8 cellular contexts compared by ENCODE assay signal in the genomic region with DNA sequence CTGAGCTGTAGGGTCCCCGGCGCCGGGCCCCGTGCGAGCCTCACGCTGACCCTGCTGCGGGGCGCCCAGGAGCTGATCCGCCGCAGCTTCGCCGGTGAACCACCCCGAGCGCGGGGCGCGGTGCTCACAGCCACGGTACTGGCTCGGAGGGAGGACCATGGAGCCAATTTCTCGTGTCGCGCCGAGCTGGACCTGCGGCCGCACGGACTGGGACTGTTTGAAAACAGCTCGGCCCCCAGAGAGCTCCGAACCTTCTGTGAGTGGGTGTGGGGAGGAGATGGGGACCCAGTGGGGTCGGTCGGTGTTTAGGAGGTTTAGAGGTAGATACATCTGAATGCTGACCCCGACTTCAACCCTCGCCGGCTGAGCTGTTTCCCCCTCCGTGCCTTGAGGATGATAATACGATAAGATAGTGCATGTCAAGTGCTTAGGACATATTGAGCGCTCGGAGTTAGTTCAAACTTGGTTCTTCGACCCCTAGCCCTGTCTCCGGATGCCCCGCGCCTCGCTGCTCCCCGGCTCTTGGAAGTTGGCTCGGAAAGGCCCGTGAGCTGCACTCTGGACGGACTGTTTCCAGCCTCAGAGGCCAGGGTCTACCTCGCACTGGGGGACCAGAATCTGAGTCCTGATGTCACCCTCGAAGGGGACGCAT. TPM values are rescaled to one million over a fixed set of nuclear protein-coding genes. Genes with fewer than 3 reads are reported as not detected.
DNase-seq lines count a peak whose midpoint lies in the region; ATAC-seq and TF ChIP-seq lines count a peak whose summit lies in the region.

No MANE protein-coding gene starts in this region.

- DNase-seq in activated naive CD4-positive, alpha-beta T cell treated with anti-CD3 and anti-CD28 coated beads for 36 hours = no peak
- no peak for DNase-seq in activated naive CD4-positive, alpha-beta T cell treated with anti-CD3 and anti-CD28 coated beads, Interleukin-2, amount 50 U/mL, for 16 hours
- peak; percentile 58 for DNase-seq in adipocyte (ENCODE audit: low read depth)
- DNase-seq in lower lobe of right lung = no peak
- no peak for DNase-seq in upper lobe of right lung
- no peak for DNase-seq in SW480 (ENCODE audit: low spot score)

- H3K4me3 ChIP-seq in adipocyte (ENCODE audit: low read length) (peak overlapping the region; percentile 32), lower lobe of right lung (peak overlapping the region; percentile 68), upper lobe of right lung (peak overlapping the region; percentile 58)

- H3K36me3 ChIP-seq in adipocyte (ENCODE audit: control insufficient read depth, insufficient read depth, low read length, severe bottlenecking) (no peaks in the 10 kb centered on the region), lower lobe of right lung (no peaks in the 10 kb centered on the region), upper lobe of right lung (no peaks in the 10 kb centered on the region)

- H3K36me3 Mint-ChIP-seq in activated naive CD4-positive, alpha-beta T cell treated with anti-CD3 and anti-CD28 coated beads for 36 hours (ENCODE audit: low read depth) = peaks cover 1% of the 10 kb centered on the region

- no peak overlapping the region for H3K9ac ChIP-seq in adipocyte (ENCODE audit: low read length)

- peak overlapping the region; percentile 52 for H3K4me3 Mint-ChIP-seq in activated naive CD4-positive, alpha-beta T cell treated with anti-CD3 and anti-CD28 coated beads for 36 hours

- H3K27me3 ChIP-seq in adipocyte (replicated peaks; ENCODE audit: control insufficient read depth, insufficient read depth, low read length) = peaks cover 79% of the 10 kb centered on the region
- peaks cover 58% of the 10 kb centered on the region for H3K27me3 ChIP-seq in lower lobe of right lung (ENCODE audit: low read depth)
- peaks cover 42% of the 10 kb centered on the region for H3K27me3 ChIP-seq in upper lobe of right lung

- intact Hi-C loops in activated naive CD4-positive, alpha-beta T cell treated with anti-CD3 and anti-CD28 coated beads for 36 hours (cut with micrococcal nuclease) = no loop called here
- intact Hi-C loops in lower lobe of right lung (cut with DNase I) (no loop called here), upper lobe of right lung (cut with DNase I) (no loop called here)

- H3K27ac ChIP-seq in lower lobe of right lung (peak overlapping the region; percentile 80), upper lobe of right lung (peak overlapping the region; percentile 60)

- peaks cover 73% of the 10 kb centered on the region for H3K4me1 Mint-ChIP-seq in activated naive CD4-positive, alpha-beta T cell treated with anti-CD3 and anti-CD28 coated beads for 36 hours (ENCODE audit: low read depth)

- no peak for ATAC-seq in lower lobe of right lung
- ATAC-seq in upper lobe of right lung = no peak
- no peak for ATAC-seq in GM19452 (IDR thresholded peaks at IDR 0.05; ENCODE audit: unreplicated experiment)
- no peak for ATAC-seq in HG02642 (IDR thresholded peaks at IDR 0.05; ENCODE audit: poor library complexity, unreplicated experiment)

- CTCF ChIA-PET in activated naive CD4-positive, alpha-beta T cell treated with anti-CD3 and anti-CD28 coated beads for 36 hours (lab: Charles Lee) = interaction anchor here (0.6 to 1.7 kb wide), 5 partner anchors 20 to 100 kb away, joined by 3 to 11 read pairs (median 7); partner anchors contain the start of genes ICAM1 and RAVER1

- H3K27me3 Mint-ChIP-seq in activated naive CD4-positive, alpha-beta T cell treated with anti-CD3 and anti-CD28 coated beads for 36 hours (ENCODE audit: low read depth) = peaks cover 79% of the 10 kb centered on the region

- no peak for TF ChIP-seq CTCF in lower lobe of right lung (IDR thresholded peaks at IDR 0.05)
- TF ChIP-seq CTCF in upper lobe of right lung (IDR thresholded peaks at IDR 0.05) = no peak

- peaks cover 24% of the 10 kb centered on the region for H3K4me1 ChIP-seq in adipocyte (ENCODE audit: control insufficient read depth, insufficient read depth, low read length)
- H3K4me1 ChIP-seq in lower lobe of right lung = peaks cover 93% of the 10 kb centered on the region
- peaks cover 69% of the 10 kb centered on the region for H3K4me1 ChIP-seq in upper lobe of right lung

- no peak overlapping the region for H3K27ac Mint-ChIP-seq in activated naive CD4-positive, alpha-beta T cell treated with anti-CD3 and anti-CD28 coated beads for 36 hours

- H3K9me3 ChIP-seq in adipocyte (ENCODE audit: control insufficient read depth, low read length) (no peaks in the 10 kb centered on the region), lower lobe of right lung (no peaks in the 10 kb centered on the region), upper lobe of right lung (no peaks in the 10 kb centered on the region)

- no peaks in the 10 kb centered on the region for H3K9me3 Mint-ChIP-seq in activated naive CD4-positive, alpha-beta T cell treated with anti-CD3 and anti-CD28 coated beads for 36 hours

RNA-seq across cellular contexts. Expression of gene ICAM5, which starts 1.9 kb away (rescaled TPM):
- under 1 TPM; 0.72 to 0.81 TPM for total RNA-seq in activated naive CD4-positive, alpha-beta T cell treated with anti-CD3 and anti-CD28 coated beads for 36 hours
- total RNA-seq in lower lobe of right lung = 15.3 TPM
- 18.3 TPM for total RNA-seq in upper lobe of right lung

RNA-seq across cellular contexts. Expression of gene ICAM4, which starts 4.9 kb away (rescaled TPM):
- total RNA-seq in activated naive CD4-positive, alpha-beta T cell treated with anti-CD3 and anti-CD28 coated beads for 36 hours = not detected
- 10.0 TPM for total RNA-seq in lower lobe of right lung
- total RNA-seq in upper lobe of right lung = 11.1 TPM

RNA-seq across cellular contexts. Expression of gene ZGLP1, which starts 17.9 kb away (rescaled TPM):
- 1 to 10 TPM in 1 of 2 experiments, under 1 TPM in 1; 0.86 to 1.1 TPM for total RNA-seq in activated naive CD4-positive, alpha-beta T cell treated with anti-CD3 and anti-CD28 coated beads for 36 hours
- total RNA-seq in lower lobe of right lung (6.2 TPM), upper lobe of right lung (3.8 TPM)

RNA-seq across cellular contexts. Expression of gene ICAM1, which starts 20.8 kb away (rescaled TPM):
- total RNA-seq in activated naive CD4-positive, alpha-beta T cell treated with anti-CD3 and anti-CD28 coated beads for 36 hours = 10 to 100 TPM; 11.5 to 12.0 TPM
- total RNA-seq in lower lobe of right lung (95.9 TPM), upper lobe of right lung (245 TPM)

RNA-seq across cellular contexts. Expression of gene FDX2, which starts 24.1 kb away (rescaled TPM):
- 1 to 10 TPM; 9.5 to 9.7 TPM for total RNA-seq in activated naive CD4-positive, alpha-beta T cell treated with anti-CD3 and anti-CD28 coated beads for 36 hours
- 16.8 TPM for total RNA-seq in lower lobe of right lung
- 19.2 TPM for total RNA-seq in upper lobe of right lung
